In the genomic region with DNA sequence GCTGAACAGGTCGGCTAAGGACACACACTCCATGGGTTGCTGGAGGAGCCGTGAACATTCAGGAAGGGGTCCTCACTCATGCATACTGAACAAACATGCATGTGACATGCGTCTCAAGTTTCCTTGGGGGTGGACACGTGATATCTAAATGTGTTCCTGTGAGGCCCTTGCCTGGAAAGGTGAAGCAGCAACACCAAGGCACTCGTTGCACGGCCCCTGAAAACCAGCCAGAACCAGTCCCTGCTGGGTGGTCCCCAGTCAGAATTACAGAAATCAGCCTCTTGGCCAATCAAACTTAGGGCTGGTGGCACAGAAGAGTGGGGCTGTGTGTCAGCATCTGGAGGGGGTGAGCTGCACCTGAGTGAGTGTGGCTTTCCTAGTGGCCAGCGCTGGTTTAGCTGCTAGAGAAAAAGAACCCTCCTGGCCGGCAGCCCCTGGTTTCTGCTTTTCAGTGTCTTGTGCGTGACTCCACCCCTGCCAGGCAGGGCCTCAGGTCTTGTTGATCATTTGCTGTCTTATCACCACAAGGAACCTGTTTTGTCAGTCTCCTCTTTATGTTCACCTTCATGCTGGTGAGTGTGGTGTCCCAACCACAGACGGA, we compare ENCODE assay signal across 14 cellular contexts. TPM values are rescaled to one million over a fixed set of nuclear protein-coding genes. Genes with fewer than 3 reads are reported as not detected.
DNase-seq lines count a peak whose midpoint lies in the region; ATAC-seq, FAIRE-seq and TF ChIP-seq lines count a peak whose summit lies in the region.
"Had no signal": no experiment of that assay in that cellular context is flagged by ENCODE, and none has a peak within 500 bp of the region (broad histone marks: within the 10 kb centered on the region; RNA-seq: fewer than 3 reads in every experiment).

No MANE protein-coding gene starts in this region.

- H3K79me2 ChIP-seq in GM12878 (ENCODE audit: control insufficient read depth, insufficient read depth, low read length) (no peaks in the 10 kb centered on the region), osteoblast (ENCODE audit: insufficient read depth, low read length) (no peaks in the 10 kb centered on the region)

- H3K9me3 ChIP-seq in GM12878 (replicated peaks; ENCODE audit: control insufficient read depth, insufficient read depth, low read length) (no peaks in the 10 kb centered on the region), osteoblast (ENCODE audit: low read depth, low read length) (no peaks in the 10 kb centered on the region)
- H3K9me3 ChIP-seq: psoas muscle had no signal

- intact Hi-C loops in GM12878 (cut with micrococcal nuclease; ENCODE audit: unreplicated experiment): no loop called here

- RAD21 ChIA-PET in GM12878 (lab: Charles Lee; ENCODE audit: unreplicated experiment): no interaction called here

- H3K27ac ChIP-seq in GM12878 (ENCODE audit: control insufficient read depth, insufficient read depth) (no peak overlapping the region), osteoblast (ENCODE audit: low read depth, low read length) (no peak overlapping the region)
- H3K27ac ChIP-seq: psoas muscle had no signal

- no peaks in the 10 kb centered on the region for H3K4me1 ChIP-seq in GM12878 (ENCODE audit: control insufficient read depth, insufficient read depth, low read length)
- H3K4me1 ChIP-seq in osteoblast (ENCODE audit: insufficient read depth, low read length): no peaks in the 10 kb centered on the region
- H3K4me1 ChIP-seq: psoas muscle had no signal

- CTCF ChIA-PET in GM12878 (lab: Yijun Ruan, JAX): interaction anchor here (1.2 kb wide), 1 partner anchor 172 kb away, joined by 4 read pairs; no protein-coding TSS in a partner anchor

- no peaks in the 10 kb centered on the region for H3K27me3 ChIP-seq in GM12878 (replicated peaks in 1 of 2; ENCODE audit: control insufficient read depth in 2 of 2, insufficient read depth in 2 of 2, low read length in 1 of 2)
- H3K27me3 ChIP-seq in osteoblast (ENCODE audit: insufficient read depth, low read length): peaks cover 16% of the 10 kb centered on the region

- ATAC-seq in GM12878: peak; percentile 37
- ATAC-seq in HG03025 (IDR thresholded peaks at IDR 0.05; ENCODE audit: low FRiP score, unreplicated experiment): no peak
- ATAC-seq: psoas muscle had no signal

- BruUV-seq in GM12878 (replicated peaks; lab: Mats Ljungman, UMichigan): no TSS peak

- 45% methylated on average over 10 of the region's 10 CpGs for WGBS in GM12878 (ENCODE audit: insufficient coverage, insufficient replicate concordance, low lambda C conversion rate, missing lambda C conversion rate)

- H2AFZ ChIP-seq in GM12878 (ENCODE audit: control insufficient read depth, low read depth, low read length) (no peak overlapping the region), osteoblast (ENCODE audit: low read length) (no peak overlapping the region)

- FAIRE-seq in GM12878 (lab: Jason Lieb, UNC): no peak

- SMC1A ChIA-PET in GM12878 (lab: Charles Lee; ENCODE audit: uncharacterized antibody, unreplicated experiment): no interaction called here

- no peak for TF ChIP-seq EP300 in GM12878 (IDR thresholded peaks at IDR 0.05; ENCODE audit: borderline replicate concordance in 1 of 2, control insufficient read depth in 1 of 2, low read depth in 2 of 2, low read length in 2 of 2)

- no peak overlapping the region for H3K9ac ChIP-seq in GM12878 (ENCODE audit: control insufficient read depth, insufficient read depth, low read length)

- no peak overlapping the region for H3K4me2 ChIP-seq in GM12878 (ENCODE audit: control insufficient read depth, insufficient read depth)
- no peak overlapping the region for H3K4me2 ChIP-seq in osteoblast (ENCODE audit: insufficient read depth, low read length)

- H3K4me3 ChIP-seq in GM12878 (no peak overlapping the region), osteoblast (ENCODE audit: insufficient read depth, low read length) (no peak overlapping the region)
- H3K4me3 ChIP-seq: psoas muscle had no signal

- POLR2A ChIA-PET in GM12878 (lab: Charles Lee): no interaction called here

- TF ChIP-seq POLR2A in GM12878 (IDR thresholded peaks at IDR 0.05; ENCODE audit: low read depth, low read length): no peak

- TF ChIP-seq CTCF in GM12878 (IDR thresholded peaks at IDR 0.05 in 2 of 3, conservative IDR thresholded peaks at IDR 0.05 in 1 of 3; ENCODE audit: control insufficient read depth in 2 of 3, extremely low read depth in 1 of 3, insufficient read depth in 1 of 3, low read depth in 3 of 3, low read length in 3 of 3) (no peak), osteoblast (IDR thresholded peaks at IDR 0.05; ENCODE audit: extremely low read depth, low read depth, low read length) (no peak)

- in situ Hi-C loops in GM12878 (cut with MboI): no loop called here

- H3K36me3 ChIP-seq in GM12878 (ENCODE audit: control insufficient read depth in 2 of 2, insufficient read depth in 2 of 2, low read length in 1 of 2) (no peaks in the 10 kb centered on the region), osteoblast (ENCODE audit: insufficient read depth, low read length) (no peaks in the 10 kb centered on the region)

- no peak for TF ChIP-seq RAD21 in GM12878 (IDR thresholded peaks at IDR 0.05; ENCODE audit: insufficient read depth, low read depth, low read length)

- DNase-seq in NCI-H1417 (lab: John Stamatoyannopoulos, UW): peak in 2 of 3 experiments; percentile 17 to 67
- DNase-seq in NCI-H1417 treated with DMSO at 0.1 percent for 48 hours (lab: John Stamatoyannopoulos, UW): no peak
- DNase-seq in HuH-7.5 (ENCODE audit: low spot score): peak; percentile 49
- DNase-seq in GM12878 (ENCODE audit: low read depth, low spot score): no peak
- peak; percentile 76 for DNase-seq in osteoblast (ENCODE audit: insufficient read length, low spot score, missing footprints)
- DNase-seq in MV-4-11 (lab: John Stamatoyannopoulos, UW): no peak
- DNase-seq in stimulated activated CD4-positive, alpha-beta T cell treated with anti-CD3 and anti-CD28 coated beads, Interleukin-12 subunit alpha, Interleukin-12 subunit beta, amount 100 ng/mL, for 4 hours: no peak
- DNase-seq: activated CD4-positive, alpha-beta T cell treated with anti-CD3 and anti-CD28 coated beads, Interleukin-2, amount 50 U/mL, for 48 hours; psoas muscle had no signal

- H4K20me1 ChIP-seq in GM12878 (ENCODE audit: control insufficient read depth, insufficient read depth) (no peaks in the 10 kb centered on the region), osteoblast (ENCODE audit: insufficient read depth, low read length) (no peaks in the 10 kb centered on the region)

TF ChIP-seq in GM12878, 131 proteins besides CTCF, POLR2A, EP300 and RAD21 (continues in another document):
- TF ChIP-seq NR2F1 (conservative IDR thresholded peaks at IDR 0.05) (no peak), KDM1A (IDR thresholded peaks at IDR 0.05; ENCODE audit: borderline replicate concordance) (no peak), ATF7 (IDR thresholded peaks at IDR 0.05; ENCODE audit: low read depth) (no peak), ASH2L (IDR thresholded peaks at IDR 0.05; ENCODE audit: borderline replicate concordance, low read depth) (no peak), NBN (IDR thresholded peaks at IDR 0.05) (no peak), IRF5 (IDR thresholded peaks at IDR 0.05; ENCODE audit: borderline replicate concordance) (no peak), YBX1 (IDR thresholded peaks at IDR 0.05) (no peak), TARDBP (IDR thresholded peaks at IDR 0.05; ENCODE audit: borderline replicate concordance) (no peak)

RNA-seq across cellular contexts. Expression of gene AQP12B, which starts 3.2 kb away (rescaled TPM):
- total RNA-seq in GM12878 (2013; cell fraction: nucleolus; rRNA removed): not detected in 2 replicates
- total RNA-seq in GM12878 (2014; rRNA removed) (not detected in 2 replicates), GM12878 (2014; rRNA removed; fragmentation: Illumina TruSeq; extraction: Trizol) (not detected in 2 replicates), GM12878 (2021) (not detected in 2 replicates), osteoblast (not detected in 2 replicates)
- polyA plus RNA-seq in GM12878 (2011; ENCODE audit: low read depth): not detected
- polyA plus RNA-seq in GM12878 (2011; rRNA removed) (not detected in 2 replicates), GM12878 (2014; fragmentation: Illumina TruSeq; extraction: Trizol) (not detected in 2 replicates), GM12878 (2014; fragmentation: Nextera tagmentation; extraction: Ambion mirVana) (not detected), GM12878 (2014; rRNA removed) (not detected in 2 replicates), GM12878 (2016; fragmentation: Nextera tagmentation; extraction: Ambion mirVana) (not detected)
- not detected in 2 replicates for polyA plus RNA-seq in GM12878 (2011; cell fraction: cytosol; rRNA removed)
- polyA plus RNA-seq in GM12878 (2011; cell fraction: nucleus; rRNA removed): not detected in 2 replicates
- polyA plus RNA-seq in GM12878 (2012): not detected in 2 replicates
- not detected in 2 replicates for polyA minus RNA-seq in GM12878 (2011; rRNA and poly(A)+ RNA removed)
- not detected in 2 replicates for polyA minus RNA-seq in GM12878 (2011; cell fraction: cytosol; rRNA and poly(A)+ RNA removed)
- polyA minus RNA-seq in GM12878 (2011; cell fraction: nucleus; rRNA and poly(A)+ RNA removed): not detected in 2 replicates
- total RNA-seq: dermis microvascular lymphatic vessel endothelial cell, lower leg skin, NCI-H460, psoas muscle, subcutaneous adipose tissue had no signal
- polyA plus RNA-seq: psoas muscle had no signal

RNA-seq across cellular contexts. Expression of gene AQP12A, which starts 5.8 kb away (rescaled TPM):
- total RNA-seq in GM12878 (2013; cell fraction: nucleolus; rRNA removed): not detected in 2 replicates
- not detected in 2 replicates for total RNA-seq in GM12878 (2014; rRNA removed)
- total RNA-seq in GM12878 (2014; rRNA removed; fragmentation: Illumina TruSeq; extraction: Trizol): not detected in 2 replicates
- total RNA-seq in GM12878 (2021): not detected in 2 replicates
- polyA plus RNA-seq in GM12878 (2011; ENCODE audit: low read depth): not detected
- not detected in 2 replicates for polyA plus RNA-seq in GM12878 (2011; rRNA removed)
- polyA plus RNA-seq in GM12878 (2011; cell fraction: cytosol; rRNA removed): not detected in 2 replicates
- polyA plus RNA-seq in GM12878 (2011; cell fraction: nucleus; rRNA removed): not detected in 2 replicates
- polyA plus RNA-seq in GM12878 (2012): not detected in 2 replicates
- polyA plus RNA-seq in GM12878 (2014; fragmentation: Illumina TruSeq; extraction: Trizol): not detected in 2 replicates
- polyA plus RNA-seq in GM12878 (2014; fragmentation: Nextera tagmentation; extraction: Ambion mirVana): not detected
- not detected in 2 replicates for polyA plus RNA-seq in GM12878 (2014; rRNA removed)
- not detected for polyA plus RNA-seq in GM12878 (2016; fragmentation: Nextera tagmentation; extraction: Ambion mirVana)
- not detected in 2 replicates for polyA minus RNA-seq in GM12878 (2011; rRNA and poly(A)+ RNA removed)
- polyA minus RNA-seq in GM12878 (2011; cell fraction: cytosol; rRNA and poly(A)+ RNA removed): not detected in 2 replicates
- not detected in 2 replicates for polyA minus RNA-seq in GM12878 (2011; cell fraction: nucleus; rRNA and poly(A)+ RNA removed)
- total RNA-seq in osteoblast: not detected in 2 replicates
- total RNA-seq: dermis microvascular lymphatic vessel endothelial cell, lower leg skin, NCI-H460, psoas muscle, subcutaneous adipose tissue had no signal
- polyA plus RNA-seq: psoas muscle had no signal

Comparison
In these comparisons a context has a peak if more than half of its experiments do, and no peak if none do; other contexts are left out.
1. DNase-seq: peak in NCI-H1417 (2 of 3), HuH-7.5 (single experiment) and osteoblast (single experiment); none in NCI-H1417 treated with DMSO at 0.1 percent for 48 hours (single experiment), GM12878 (single experiment), MV-4-11 (single experiment) and stimulated activated CD4-positive, alpha-beta T cell treated with anti-CD3 and anti-CD28 coated beads, Interleukin-12 subunit alpha, Interleukin-12 subunit beta, amount 100 ng/mL, for 4 hours (single experiment).